21 cellular contexts compared by ENCODE assay signal in the genomic region with DNA sequence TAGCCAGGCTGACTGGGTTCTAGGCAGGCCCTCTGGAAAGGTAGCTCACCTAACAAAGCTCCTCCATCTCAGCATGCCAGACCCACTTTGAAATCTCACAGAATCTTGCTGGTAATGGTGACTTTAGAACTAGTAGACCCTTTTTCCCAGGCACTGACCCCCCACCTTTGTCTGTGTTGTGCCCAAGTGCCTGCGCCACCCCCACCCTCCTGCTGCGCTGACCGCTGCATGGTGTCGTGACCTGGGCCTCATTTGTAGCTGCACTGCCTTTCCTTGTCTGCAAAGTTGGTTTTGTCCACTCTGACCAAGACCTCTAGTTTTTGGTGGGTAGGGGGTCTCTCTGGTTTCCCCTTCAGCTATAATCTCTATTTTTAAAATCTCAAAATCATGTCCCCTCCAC. TPM values are rescaled to one million over a fixed set of nuclear protein-coding genes. Genes with fewer than 3 reads are reported as not detected.
DNase-seq lines count a peak whose midpoint lies in the region; ATAC-seq and TF ChIP-seq lines count a peak whose summit lies in the region.
"Had no signal": no experiment of that assay in that cellular context is flagged by ENCODE, and none has a peak within 500 bp of the region (broad histone marks: within the 10 kb centered on the region; RNA-seq: fewer than 3 reads in every experiment).

No MANE protein-coding gene starts in this region.

- DNase-seq in activated T-cell treated with anti-CD3 and anti-CD28 coated beads, Interleukin-2, amount 50 U/mL, for 24 hours, result no peak
- DNase-seq in activated T-cell treated with anti-CD3 and anti-CD28 coated beads, Interleukin-2, amount 50 U/mL, for 4 hours, result no peak
- no peak for DNase-seq in activated B cell treated with CpG ODN at 0.5 μM for 24 hours
- no peak for DNase-seq in stimulated activated effector memory CD8-positive, alpha-beta T cell treated with anti-CD3 and anti-CD28 coated beads, Interleukin-12 subunit alpha, Interleukin-12 subunit beta, amount 100 ng/mL, for 72 hours (ENCODE audit: low spot score in 2 of 2)
- DNase-seq in hepatocyte (ENCODE audit: low spot score), result no peak
- DNase-seq: 8988T; activated CD4-positive, alpha-beta T cell treated with anti-CD3 and anti-CD28 coated beads, Interleukin-2, amount 50 U/mL, for 1 hour; activated naive CD4-positive, alpha-beta T cell; COR-L47; left colon; NCI-H146; NCI-H510A; NK-92 treated with Interleukin-12 subunit alpha and Interleukin-12 subunit beta, amount 100 ng/mL, for 24 hours; pancreas had no signal

- POLR2A ChIA-PET in activated B cell treated with CpG ODN at 0.5 μM for 24 hours (lab: Charles Lee), result interaction anchor here (0.6 to 2.4 kb wide), 8 partner anchors 9 to 52 kb away, joined by 3 to 12 read pairs (median 4); a partner anchor contains a TSS

- peaks cover 70% of the 10 kb centered on the region for H3K4me1 Mint-ChIP-seq in activated T-cell treated with anti-CD3 and anti-CD28 coated beads, Interleukin-2, amount 50 U/mL, for 24 hours (ENCODE audit: low read depth)
- H3K4me1 Mint-ChIP-seq in activated T-cell treated with anti-CD3 and anti-CD28 coated beads, Interleukin-2, amount 50 U/mL, for 4 hours (ENCODE audit: low read depth), result peaks cover 71% of the 10 kb centered on the region
- peaks cover 48% of the 10 kb centered on the region for H3K4me1 Mint-ChIP-seq in activated B cell treated with CpG ODN at 0.5 μM for 24 hours
- peaks cover 90% of the 10 kb centered on the region for H3K4me1 Mint-ChIP-seq in stimulated activated effector memory CD8-positive, alpha-beta T cell treated with anti-CD3 and anti-CD28 coated beads, Interleukin-12 subunit alpha, Interleukin-12 subunit beta, amount 100 ng/mL, for 72 hours

- no peaks in the 10 kb centered on the region for H3K9me2 ChIP-seq in hepatocyte (replicated peaks; ENCODE audit: insufficient read depth)

- H3K4me3 Mint-ChIP-seq in activated T-cell treated with anti-CD3 and anti-CD28 coated beads, Interleukin-2, amount 50 U/mL, for 24 hours, result no peak overlapping the region
- no peak overlapping the region for H3K4me3 Mint-ChIP-seq in activated T-cell treated with anti-CD3 and anti-CD28 coated beads, Interleukin-2, amount 50 U/mL, for 4 hours
- H3K4me3 Mint-ChIP-seq in activated B cell treated with CpG ODN at 0.5 μM for 24 hours, result no peak overlapping the region
- no peak overlapping the region for H3K4me3 Mint-ChIP-seq in stimulated activated effector memory CD8-positive, alpha-beta T cell treated with anti-CD3 and anti-CD28 coated beads, Interleukin-12 subunit alpha, Interleukin-12 subunit beta, amount 100 ng/mL, for 72 hours
- H3K4me3 Mint-ChIP-seq: dendritic cell treated with granulocyte-macrophage colony-stimulating factor and Interleukin-4, amounts not matched to agents 40 ng/mL and 50 ng/mL, for 4 days; mesothelial cell of epicardium; natural killer cell treated with Interleukin-12 subunit alpha and Interleukin-12 subunit beta and Interleukin-15 and Interleukin-18, amount 100 ng/mL, for 72 hours; T-helper 1 cell treated with Interleukin-12 subunit alpha and Interleukin-12 subunit beta and Interleukin-4 antibody, amounts not matched to agents 30 μg/mL and 1 μg/mL, for 36 hours; type B pancreatic cell had no signal

- H3K36me3 Mint-ChIP-seq in activated T-cell treated with anti-CD3 and anti-CD28 coated beads, Interleukin-2, amount 50 U/mL, for 24 hours (ENCODE audit: low read depth), result peaks cover 88% of the 10 kb centered on the region
- H3K36me3 Mint-ChIP-seq in activated T-cell treated with anti-CD3 and anti-CD28 coated beads, Interleukin-2, amount 50 U/mL, for 4 hours (ENCODE audit: insufficient read depth), result peaks cover 38% of the 10 kb centered on the region
- H3K36me3 Mint-ChIP-seq in activated B cell treated with CpG ODN at 0.5 μM for 24 hours (ENCODE audit: low read depth), result peaks cover 69% of the 10 kb centered on the region
- H3K36me3 Mint-ChIP-seq in stimulated activated effector memory CD8-positive, alpha-beta T cell treated with anti-CD3 and anti-CD28 coated beads, Interleukin-12 subunit alpha, Interleukin-12 subunit beta, amount 100 ng/mL, for 72 hours, result peaks cover 79% of the 10 kb centered on the region

- no peak overlapping the region for H3K27ac ChIP-seq in hepatocyte
- H3K27ac ChIP-seq: pancreas, right atrium auricular region had no signal

- TF ChIP-seq CTCF in activated B cell treated with CpG ODN at 0.5 μM for 24 hours (IDR thresholded peaks at IDR 0.05) (no peak), hepatocyte (IDR thresholded peaks at IDR 0.05; ENCODE audit: poor library complexity) (no peak)

- H3K36me3 ChIP-seq in hepatocyte (replicated peaks; ENCODE audit: insufficient read depth, low read depth), result no peaks in the 10 kb centered on the region

- H3K4me1 ChIP-seq in hepatocyte (ENCODE audit: insufficient read depth), result peaks cover under 1% of the 10 kb centered on the region

- H3K9me3 ChIP-seq in hepatocyte (ENCODE audit: low read depth), result no peaks in the 10 kb centered on the region
- H3K9me3 ChIP-seq: pancreas, right atrium auricular region had no signal

- CTCF ChIA-PET in activated B cell treated with CpG ODN at 0.5 μM for 24 hours (lab: Charles Lee), result no interaction called here

- intact Hi-C loops in activated B cell treated with CpG ODN at 0.5 μM for 24 hours (cut with micrococcal nuclease), result no loop called here

- ATAC-seq in activated T-cell treated with anti-CD3 and anti-CD28 coated beads, Interleukin-2, amount 50 U/mL, for 4 hours, result no peak
- ATAC-seq in activated B cell treated with CpG ODN at 0.5 μM for 24 hours (ENCODE audit: low read depth) (no peak), HG03439 (IDR thresholded peaks at IDR 0.05; ENCODE audit: unreplicated experiment) (no peak)
- ATAC-seq in stimulated activated effector memory CD8-positive, alpha-beta T cell treated with anti-CD3 and anti-CD28 coated beads, Interleukin-12 subunit alpha, Interleukin-12 subunit beta, amount 100 ng/mL, for 72 hours, result no peak
- ATAC-seq: left colon; natural killer cell treated with Interleukin-12 subunit alpha and Interleukin-12 subunit beta and Interleukin-15 and Interleukin-18, amount 100 ng/mL, for 72 hours had no signal

- H3K79me2 ChIP-seq in hepatocyte, result peaks cover 25% of the 10 kb centered on the region

- WGBS in hepatocyte (ENCODE audit: low lambda C conversion rate, missing lambda C conversion rate), result 89% methylated on average over 4 of the region's 4 CpGs

- no peak overlapping the region for H3K4me3 ChIP-seq in hepatocyte
- H3K4me3 ChIP-seq: pancreas, right atrium auricular region had no signal

- no peak overlapping the region for H2AFZ ChIP-seq in hepatocyte

- H3K27me3 ChIP-seq in hepatocyte, result no peaks in the 10 kb centered on the region
- H3K27me3 ChIP-seq: pancreas, right atrium auricular region had no signal

- peaks cover 1% of the 10 kb centered on the region for H4K20me1 ChIP-seq in hepatocyte (ENCODE audit: insufficient read depth, poor library complexity, severe bottlenecking)

- no peak overlapping the region for H3K4me2 ChIP-seq in hepatocyte

- H3K27ac Mint-ChIP-seq in activated T-cell treated with anti-CD3 and anti-CD28 coated beads, Interleukin-2, amount 50 U/mL, for 24 hours, result peak overlapping the region; percentile 45
- H3K27ac Mint-ChIP-seq in activated B cell treated with CpG ODN at 0.5 μM for 24 hours, result peak overlapping the region; percentile 84
- peak overlapping the region; percentile 91 for H3K27ac Mint-ChIP-seq in stimulated activated effector memory CD8-positive, alpha-beta T cell treated with anti-CD3 and anti-CD28 coated beads, Interleukin-12 subunit alpha, Interleukin-12 subunit beta, amount 100 ng/mL, for 72 hours
- H3K27ac Mint-ChIP-seq: dendritic cell treated with granulocyte-macrophage colony-stimulating factor and Interleukin-4, amounts not matched to agents 40 ng/mL and 50 ng/mL, for 4 days; mesothelial cell of epicardium; T-helper 1 cell treated with Interleukin-12 subunit alpha and Interleukin-12 subunit beta and Interleukin-4 antibody, amounts not matched to agents 30 μg/mL and 1 μg/mL, for 36 hours; type B pancreatic cell had no signal

- no peaks in the 10 kb centered on the region for H3K9me3 Mint-ChIP-seq in activated T-cell treated with anti-CD3 and anti-CD28 coated beads, Interleukin-2, amount 50 U/mL, for 24 hours
- no peaks in the 10 kb centered on the region for H3K9me3 Mint-ChIP-seq in activated T-cell treated with anti-CD3 and anti-CD28 coated beads, Interleukin-2, amount 50 U/mL, for 4 hours
- H3K9me3 Mint-ChIP-seq in activated B cell treated with CpG ODN at 0.5 μM for 24 hours, result no peaks in the 10 kb centered on the region
- H3K9me3 Mint-ChIP-seq in stimulated activated effector memory CD8-positive, alpha-beta T cell treated with anti-CD3 and anti-CD28 coated beads, Interleukin-12 subunit alpha, Interleukin-12 subunit beta, amount 100 ng/mL, for 72 hours, result no peaks in the 10 kb centered on the region
- H3K9me3 Mint-ChIP-seq: dendritic cell treated with granulocyte-macrophage colony-stimulating factor and Interleukin-4, amounts not matched to agents 40 ng/mL and 50 ng/mL, for 4 days; mesothelial cell of epicardium; natural killer cell treated with Interleukin-12 subunit alpha and Interleukin-12 subunit beta and Interleukin-15 and Interleukin-18, amount 100 ng/mL, for 72 hours; T-helper 1 cell treated with Interleukin-12 subunit alpha and Interleukin-12 subunit beta and Interleukin-4 antibody, amounts not matched to agents 30 μg/mL and 1 μg/mL, for 36 hours; type B pancreatic cell had no signal

- no peaks in the 10 kb centered on the region for H3K27me3 Mint-ChIP-seq in activated T-cell treated with anti-CD3 and anti-CD28 coated beads, Interleukin-2, amount 50 U/mL, for 24 hours
- no peaks in the 10 kb centered on the region for H3K27me3 Mint-ChIP-seq in activated T-cell treated with anti-CD3 and anti-CD28 coated beads, Interleukin-2, amount 50 U/mL, for 4 hours (ENCODE audit: low read depth)
- H3K27me3 Mint-ChIP-seq in activated B cell treated with CpG ODN at 0.5 μM for 24 hours, result no peaks in the 10 kb centered on the region
- H3K27me3 Mint-ChIP-seq: dendritic cell treated with granulocyte-macrophage colony-stimulating factor and Interleukin-4, amounts not matched to agents 40 ng/mL and 50 ng/mL, for 4 days; natural killer cell treated with Interleukin-12 subunit alpha and Interleukin-12 subunit beta and Interleukin-15 and Interleukin-18, amount 100 ng/mL, for 72 hours; type B pancreatic cell had no signal

RNA-seq across cellular contexts. Expression of a gene that starts 6.8 kb away (rescaled TPM):
- total RNA-seq in activated T-cell treated with anti-CD3 and anti-CD28 coated beads, Interleukin-2, amount 50 U/mL, for 4 hours, result 10 to 100 TPM; 15.3 to 17.3 (median 15.5) TPM
- total RNA-seq in activated B cell treated with CpG ODN at 0.5 μM for 24 hours, result 24.9 and 28.3 TPM in 2 replicates
- total RNA-seq in hepatocyte, result 17.3 and 20.8 TPM in 2 replicates
- 8.1 and 8.6 TPM in 2 replicates for polyA plus RNA-seq in hepatocyte

RNA-seq across cellular contexts. Expression of a gene that starts 31.4 kb away (rescaled TPM):
- total RNA-seq in activated T-cell treated with anti-CD3 and anti-CD28 coated beads, Interleukin-2, amount 50 U/mL, for 4 hours, result 1 to 10 TPM; 3.4 to 6.5 (median 4.1) TPM
- total RNA-seq in activated B cell treated with CpG ODN at 0.5 μM for 24 hours (10.6 and 13.6 TPM in 2 replicates), hepatocyte (12.7 and 13.5 TPM in 2 replicates)
- polyA plus RNA-seq in hepatocyte, result 20.6 and 24.4 TPM in 2 replicates

RNA-seq across cellular contexts. Expression of a gene that starts 42.8 kb away (rescaled TPM):
- 100 to 1,000 TPM; 149 to 176 (median 158) TPM for total RNA-seq in activated T-cell treated with anti-CD3 and anti-CD28 coated beads, Interleukin-2, amount 50 U/mL, for 4 hours
- total RNA-seq in activated B cell treated with CpG ODN at 0.5 μM for 24 hours (199 and 206 TPM in 2 replicates), hepatocyte (216 and 240 TPM in 2 replicates)
- polyA plus RNA-seq in hepatocyte, result 144 and 172 TPM in 2 replicates

RNA-seq across cellular contexts. Expression of a gene that starts 43.9 kb away (rescaled TPM):
- total RNA-seq in activated T-cell treated with anti-CD3 and anti-CD28 coated beads, Interleukin-2, amount 50 U/mL, for 4 hours, result 10 to 100 TPM; 88.5 to 98.7 (median 90.1) TPM
- total RNA-seq in activated B cell treated with CpG ODN at 0.5 μM for 24 hours, result 112 and 120 TPM in 2 replicates
- total RNA-seq in hepatocyte, result 85.5 and 96.2 TPM in 2 replicates
- polyA plus RNA-seq in hepatocyte, result 27.2 and 28.3 TPM in 2 replicates
